10 cellular contexts compared by ENCODE assay signal in the genomic region with DNA sequence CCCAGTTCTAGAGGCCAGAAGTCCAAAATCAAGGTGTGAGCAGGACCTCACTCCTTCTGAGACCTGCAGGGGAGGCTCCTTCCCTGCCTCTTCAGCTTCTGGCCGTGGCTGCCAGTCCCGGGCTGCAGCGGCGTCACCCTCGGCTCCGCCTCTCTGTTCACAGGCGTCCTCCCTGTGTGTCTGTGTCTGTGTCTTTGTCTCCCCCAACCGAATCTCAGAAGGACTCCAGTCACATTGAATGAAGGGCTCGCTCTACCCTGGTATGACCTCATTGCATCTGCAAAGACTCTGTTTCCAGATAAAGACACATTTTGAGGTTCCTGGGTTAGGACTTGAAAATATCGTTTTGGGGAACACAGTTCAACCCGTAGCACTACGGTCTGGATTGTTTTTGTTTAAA. TPM values are rescaled to one million over a fixed set of nuclear protein-coding genes. Genes with fewer than 3 reads are reported as not detected.
DNase-seq lines count a peak whose midpoint lies in the region; ATAC-seq and TF ChIP-seq lines count a peak whose summit lies in the region.
"Had no signal": no experiment of that assay in that cellular context is flagged by ENCODE, and none has a peak within 500 bp of the region (broad histone marks: within the 10 kb centered on the region; RNA-seq: fewer than 3 reads in every experiment).

No MANE protein-coding gene starts in this region.

- H3K27ac Mint-ChIP-seq in activated CD4-positive, alpha-beta T cell treated with anti-CD3 and anti-CD28 coated beads for 36 hours, result no peak overlapping the region

- no peaks in the 10 kb centered on the region for H3K9me3 Mint-ChIP-seq in activated CD4-positive, alpha-beta T cell treated with anti-CD3 and anti-CD28 coated beads for 36 hours (ENCODE audit: low read depth)

- peak in 1 of 6 experiments; percentile 23 for TF ChIP-seq CTCF in thyroid gland (IDR thresholded peaks at IDR 0.05)

- no peak overlapping the region for H3K4me3 Mint-ChIP-seq in activated CD4-positive, alpha-beta T cell treated with anti-CD3 and anti-CD28 coated beads for 36 hours

- DNase-seq in NCI-H1930 (lab: John Stamatoyannopoulos, UW), result peak; percentile 41 to 56
- DNase-seq in activated CD4-positive, alpha-beta T cell treated with anti-CD3 and anti-CD28 coated beads for 36 hours, result peak; percentile 67
- peak; percentile 63 for DNase-seq in myocyte (ENCODE audit: low read depth)
- peak; percentile 40 to 44 for DNase-seq in thyroid gland

- POLR2A ChIA-PET in activated CD4-positive, alpha-beta T cell treated with anti-CD3 and anti-CD28 coated beads for 36 hours (lab: Charles Lee), result no interaction called here

- H3K4me1 Mint-ChIP-seq in activated CD4-positive, alpha-beta T cell treated with anti-CD3 and anti-CD28 coated beads for 36 hours, result peaks cover 10% of the 10 kb centered on the region

- peak overlapping the region; percentile 9 for H2AFZ ChIP-seq in ACC112 (ENCODE audit: low read length, unreplicated experiment)

- H3K27me3 Mint-ChIP-seq in activated CD4-positive, alpha-beta T cell treated with anti-CD3 and anti-CD28 coated beads for 36 hours, result peaks cover 13% of the 10 kb centered on the region

- H3K36me3 Mint-ChIP-seq in activated CD4-positive, alpha-beta T cell treated with anti-CD3 and anti-CD28 coated beads for 36 hours (ENCODE audit: low read depth), result no peaks in the 10 kb centered on the region

- no peak for TF ChIP-seq POLR2A in thyroid gland (IDR thresholded peaks at IDR 0.05)

- H3K27ac ChIP-seq in ACC112 (ENCODE audit: low read depth, low read length) (no peak overlapping the region), thyroid gland (no peak overlapping the region)
- H3K27ac ChIP-seq: breast epithelium had no signal

- peaks cover 4% of the 10 kb centered on the region for H3K4me1 ChIP-seq in ACC112 (ENCODE audit: control insufficient read depth, insufficient read depth, low read length, unreplicated experiment)
- no peaks in the 10 kb centered on the region for H3K4me1 ChIP-seq in endocrine pancreas (ENCODE audit: control insufficient read depth, insufficient read depth, low read length)
- no peaks in the 10 kb centered on the region for H3K4me1 ChIP-seq in thyroid gland
- H3K4me1 ChIP-seq: breast epithelium had no signal

- CTCF ChIA-PET in activated CD4-positive, alpha-beta T cell treated with anti-CD3 and anti-CD28 coated beads for 36 hours (lab: Charles Lee), result no interaction called here

- H3K27me3 ChIP-seq in ACC112 (ENCODE audit: insufficient read depth, low read length) (no peaks in the 10 kb centered on the region), endocrine pancreas (ENCODE audit: control insufficient read depth, insufficient read depth, low read length) (no peaks in the 10 kb centered on the region), thyroid gland (no peaks in the 10 kb centered on the region)
- H3K27me3 ChIP-seq: breast epithelium had no signal

- no peak overlapping the region for H3K9ac ChIP-seq in endocrine pancreas (ENCODE audit: control insufficient read depth, insufficient read depth, low read length)

- H3K4me3 ChIP-seq in ACC112 (ENCODE audit: low read depth, low read length) (no peak overlapping the region), endocrine pancreas (ENCODE audit: control insufficient read depth, insufficient read depth, low read length) (peak overlapping the region; percentile 28), thyroid gland (replicated peaks in 1 of 3) (no peak overlapping the region)
- H3K4me3 ChIP-seq: breast epithelium had no signal

- H3K79me2 ChIP-seq in ACC112 (ENCODE audit: control insufficient read depth, insufficient read depth, low read length, unreplicated experiment), result no peaks in the 10 kb centered on the region

- 17 to 22% methylated on average over 12 of the region's 12 CpGs for WGBS in thyroid gland, 2 donors

- H3K36me3 ChIP-seq in ACC112 (ENCODE audit: insufficient read depth, low read length) (no peaks in the 10 kb centered on the region), endocrine pancreas (ENCODE audit: control insufficient read depth, insufficient read depth, low read length) (no peaks in the 10 kb centered on the region), thyroid gland (no peaks in the 10 kb centered on the region)
- H3K36me3 ChIP-seq: breast epithelium had no signal

- no peaks in the 10 kb centered on the region for H3K9me3 ChIP-seq in endocrine pancreas (ENCODE audit: control insufficient read depth, low read length)
- H3K9me3 ChIP-seq in thyroid gland, result no peaks in the 10 kb centered on the region
- H3K9me3 ChIP-seq: breast epithelium had no signal

- intact Hi-C loops in activated CD4-positive, alpha-beta T cell treated with anti-CD3 and anti-CD28 coated beads for 36 hours (cut with DNase I, micrococcal nuclease), result no loop called here
- intact Hi-C loops in thyroid gland (cut with DNase I), result no loop called here

- peak; percentile 73 for ATAC-seq in GM18868 (IDR thresholded peaks at IDR 0.05; ENCODE audit: unreplicated experiment)
- peak; percentile 91 for ATAC-seq in activated CD4-positive, alpha-beta T cell treated with anti-CD3 and anti-CD28 coated beads for 36 hours
- no peak for ATAC-seq in HG03095 (IDR thresholded peaks at IDR 0.05; ENCODE audit: unreplicated experiment)

RNA-seq across cellular contexts. Expression of a gene that starts 33.1 kb away (rescaled TPM):
- total RNA-seq in activated CD4-positive, alpha-beta T cell treated with anti-CD3 and anti-CD28 coated beads for 36 hours, result 10 to 100 TPM; 22.0 to 24.8 TPM
- 80.0 and 94.2 TPM in 2 replicates for total RNA-seq in myocyte
- 48.6 TPM for polyA plus RNA-seq in myocyte (2012)
- total RNA-seq in thyroid gland, result 10 to 100 TPM; 59.5 to 87.6 (median 74.9) TPM

RNA-seq across cellular contexts. Expression of a gene that starts 36.1 kb away (rescaled TPM):
- not detected for total RNA-seq in activated CD4-positive, alpha-beta T cell treated with anti-CD3 and anti-CD28 coated beads for 36 hours
- total RNA-seq in myocyte, result not detected in 2 replicates
- polyA plus RNA-seq in myocyte (2012), result not detected
- total RNA-seq in thyroid gland, result under 1 TPM in 1 of 4 donors, not detected in 3; 0.27 TPM
- total RNA-seq: breast epithelium, urinary bladder had no signal
- polyA plus RNA-seq: urinary bladder had no signal
